ENCODE assay signal across 9 cellular contexts in the genomic region with DNA sequence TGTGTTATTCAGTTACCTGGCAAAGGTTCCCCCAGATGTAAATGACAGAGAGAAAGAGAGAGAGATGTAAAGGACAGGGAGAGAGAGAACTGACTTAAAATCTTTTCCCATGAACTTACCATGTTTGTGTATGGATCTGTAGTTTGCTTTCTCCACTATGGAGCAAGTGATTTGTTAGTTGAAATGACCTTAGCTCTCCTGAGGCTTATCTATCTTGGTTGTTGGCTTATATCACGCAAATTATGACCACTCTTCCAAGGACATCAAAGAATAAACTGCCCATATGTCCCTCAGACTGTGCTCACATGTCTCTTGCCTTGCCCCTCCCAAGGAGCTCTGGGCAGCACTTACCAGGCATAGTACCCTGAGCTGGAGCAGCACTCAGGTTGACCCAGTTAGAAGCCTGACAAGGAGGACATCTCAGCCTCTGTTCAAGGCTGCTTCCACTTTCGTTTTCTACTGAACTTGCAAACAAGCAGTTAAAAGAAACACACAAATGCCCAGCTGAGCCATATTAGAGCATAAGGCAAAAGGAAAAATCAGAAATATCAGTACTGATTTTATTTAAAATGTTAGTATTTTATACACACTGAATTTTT.
DNase-seq lines count a peak whose midpoint lies in the region; ATAC-seq lines count a peak whose summit lies in the region.
"Had no signal": no experiment of that assay in that cellular context is flagged by ENCODE, and none has a peak within 500 bp of the region (broad histone marks: within the 10 kb centered on the region; RNA-seq: fewer than 3 reads in every experiment).

No MANE protein-coding gene starts in this region.

- ATAC-seq in HG02943 (IDR thresholded peaks at IDR 0.05; ENCODE audit: low read depth, unreplicated experiment) (peak; percentile 86), T-helper 17 cell (peak; percentile 66)
- ATAC-seq in naive thymus-derived CD8-positive, alpha-beta T cell, result peak in 1 of 2 donors; percentile 29

- peak; percentile 9 for DNase-seq in activated naive CD4-positive, alpha-beta T cell treated with anti-CD3 and anti-CD28 coated beads for 36 hours
- DNase-seq in activated naive CD4-positive, alpha-beta T cell treated with anti-CD3 and anti-CD28 coated beads, Interleukin-2, amount 50 U/mL, for 16 hours, result no peak
- no peak for DNase-seq in T-helper 17 cell
- no peak for DNase-seq in naive thymus-derived CD8-positive, alpha-beta T cell
- DNase-seq in stimulated activated CD4-positive, alpha-beta T cell treated with anti-CD3 and anti-CD28 coated beads, Interleukin-4, amount 100 ng/mL, for 24 hours, result no peak
- no peak for DNase-seq in activated CD8-positive, alpha-beta memory T cell treated with anti-CD3 and anti-CD28 coated beads, Interleukin-2, amount 50 U/mL, for 4 hours
- DNase-seq in ecto neural progenitor cell (ENCODE audit: low spot score), result no peak

- H3K4me1 Mint-ChIP-seq in activated naive CD4-positive, alpha-beta T cell treated with anti-CD3 and anti-CD28 coated beads for 36 hours (ENCODE audit: low read depth), result peaks cover 12% of the 10 kb centered on the region
- H3K4me1 Mint-ChIP-seq in T-helper 17 cell, result peaks cover 15% of the 10 kb centered on the region
- H3K4me1 Mint-ChIP-seq in naive thymus-derived CD8-positive, alpha-beta T cell, result peaks cover 7 to 18% (median 14%) of the 10 kb centered on the region in 4 donors

- no peak overlapping the region for H3K4me3 Mint-ChIP-seq in activated naive CD4-positive, alpha-beta T cell treated with anti-CD3 and anti-CD28 coated beads for 36 hours
- H3K4me3 Mint-ChIP-seq in T-helper 17 cell, result peak overlapping the region; percentile 90
- H3K4me3 Mint-ChIP-seq in naive thymus-derived CD8-positive, alpha-beta T cell, result peak overlapping the region in 9 of 10 donors; percentile 2 to 76 (median 47)

- intact Hi-C loops in activated naive CD4-positive, alpha-beta T cell treated with anti-CD3 and anti-CD28 coated beads for 36 hours (cut with micrococcal nuclease), result no loop called here

- CTCF ChIA-PET in activated naive CD4-positive, alpha-beta T cell treated with anti-CD3 and anti-CD28 coated beads for 36 hours (lab: Charles Lee), result no interaction called here

- POLR2A ChIA-PET in naive thymus-derived CD8-positive, alpha-beta T cell (lab: Charles Lee), result no interaction called here

- no peaks in the 10 kb centered on the region for H3K9me3 Mint-ChIP-seq in activated naive CD4-positive, alpha-beta T cell treated with anti-CD3 and anti-CD28 coated beads for 36 hours
- no peaks in the 10 kb centered on the region for H3K9me3 Mint-ChIP-seq in naive thymus-derived CD8-positive, alpha-beta T cell

- H3K9me3 ChIP-seq in T-helper 17 cell (ENCODE audit: control insufficient read depth, low read length, poor library complexity, severe bottlenecking), result no peaks in the 10 kb centered on the region
- H3K9me3 ChIP-seq: neutrophil had no signal

- H3K36me3 Mint-ChIP-seq in activated naive CD4-positive, alpha-beta T cell treated with anti-CD3 and anti-CD28 coated beads for 36 hours (ENCODE audit: low read depth), result no peaks in the 10 kb centered on the region
- peaks cover 2% of the 10 kb centered on the region for H3K36me3 Mint-ChIP-seq in T-helper 17 cell (ENCODE audit: low read depth)
- H3K36me3 Mint-ChIP-seq in naive thymus-derived CD8-positive, alpha-beta T cell, result no peaks in the 10 kb centered on the region

- H3K27me3 Mint-ChIP-seq in activated naive CD4-positive, alpha-beta T cell treated with anti-CD3 and anti-CD28 coated beads for 36 hours (ENCODE audit: low read depth), result no peaks in the 10 kb centered on the region
- H3K27me3 Mint-ChIP-seq in T-helper 17 cell, result peaks cover 24% of the 10 kb centered on the region
- H3K27me3 Mint-ChIP-seq in naive thymus-derived CD8-positive, alpha-beta T cell, result peaks cover 3 to 23% (median 6%) of the 10 kb centered on the region in 5 donors

- no peak overlapping the region for H3K27ac Mint-ChIP-seq in activated naive CD4-positive, alpha-beta T cell treated with anti-CD3 and anti-CD28 coated beads for 36 hours
- peak overlapping the region; percentile 74 for H3K27ac Mint-ChIP-seq in T-helper 17 cell
- H3K27ac Mint-ChIP-seq in naive thymus-derived CD8-positive, alpha-beta T cell, result peak overlapping the region in 6 of 10 donors; percentile 2 to 82 (median 35)
